ENCODE assay signal across 8 cellular contexts in genomic region chr6:57250348-57250747, GRCh38.
"Had no signal": no experiment of that assay in that cellular context is flagged by ENCODE, and none has a peak within 500 bp of the region (broad histone marks: within the 10 kb centered on the region; RNA-seq: fewer than 3 reads in every experiment).

No MANE protein-coding gene starts in this region.

- H3K4me3 ChIP-seq: GM23338 had no signal

- ATAC-seq: GM23338 had no signal

- H3K27ac ChIP-seq: HL-60 had no signal

- FAIRE-seq: H1, H54 had no signal

- DNase-seq: H9, HCEC 1CT, HFFc6, KG1 had no signal

- H2AFZ ChIP-seq: GM23338 had no signal

- H3K4me2 ChIP-seq: GM23338 had no signal
